ENCODE assay signal across 14 cellular contexts in the genomic region with DNA sequence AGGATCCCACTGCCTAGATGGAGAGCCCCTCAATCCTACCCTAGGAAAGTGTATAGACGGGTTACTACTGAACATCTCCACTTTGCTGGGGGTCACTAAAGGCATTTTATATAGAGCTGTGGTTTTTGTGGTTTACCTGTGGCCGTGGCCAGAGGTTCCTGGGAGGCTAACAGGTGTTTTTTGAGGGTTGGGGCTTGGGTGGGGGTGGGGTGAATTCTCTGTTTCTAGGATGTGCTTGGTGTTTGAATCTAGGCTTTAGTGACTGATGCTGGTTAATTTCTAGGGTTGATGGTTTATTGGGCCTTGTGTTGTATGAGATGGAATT. TPM values are rescaled to one million over a fixed set of nuclear protein-coding genes. Genes with fewer than 3 reads are reported as not detected.
DNase-seq lines count a peak whose midpoint lies in the region; ATAC-seq and TF ChIP-seq lines count a peak whose summit lies in the region.
"Had no signal": no experiment of that assay in that cellular context is flagged by ENCODE, and none has a peak within 500 bp of the region (broad histone marks: within the 10 kb centered on the region; RNA-seq: fewer than 3 reads in every experiment).

No MANE protein-coding gene starts in this region.

- no peaks in the 10 kb centered on the region for H3K79me2 ChIP-seq in trophoblast cell (ENCODE audit: control insufficient read depth, insufficient read depth, low read length, poor library complexity)

- POLR2A ChIA-PET in RWPE1 (lab: Yijun Ruan, JAX; ENCODE audit: low non-redundant PET), result no interaction called here

- DNase-seq in HAP-1 (ENCODE audit: low spot score in 2 of 2) (no peak), RWPE1 (ENCODE audit: low spot score) (no peak), spleen (no peak), trophoblast cell (no peak), 8988T (no peak)
- DNase-seq: activated CD4-positive, alpha-beta T cell treated with anti-CD3 and anti-CD28 coated beads for 48 hours; activated naive CD4-positive, alpha-beta T cell treated with anti-CD3 and anti-CD28 coated beads for 36 hours; IMR-90; NCI-H2171; stimulated activated CD4-positive, alpha-beta T cell treated with anti-CD3 and anti-CD28 coated beads, Interleukin-4, amount 100 ng/mL, for 24 hours; substantia nigra had no signal

- H2AFZ ChIP-seq in trophoblast cell (ENCODE audit: insufficient read depth, low read length, poor library complexity), result no peak overlapping the region

- no peak overlapping the region for H2BK12ac ChIP-seq in trophoblast cell (ENCODE audit: low read length)

- H3K4me2 ChIP-seq in trophoblast cell (ENCODE audit: low read length), result no peak overlapping the region

- no peak overlapping the region for H2AK5ac ChIP-seq in trophoblast cell (ENCODE audit: low read length)

- no peak overlapping the region for H3K4ac ChIP-seq in trophoblast cell (ENCODE audit: low read depth, low read length)

- H3K4me3 ChIP-seq in HAP-1 (peak overlapping the region; percentile 64), iPS-18a (ENCODE audit: low read length) (peak overlapping the region; percentile 47), spleen (peak overlapping the region; percentile 12 to 67 (median 36)), trophoblast cell (ENCODE audit: low read depth, low read length) (no peak overlapping the region)

- 8 to 19% (median 13%) methylated on average over 2 of the region's 2 CpGs for WGBS in spleen, 5 donors
- no CpG with 5 or more reads among the region's 2 CpGs for WGBS in trophoblast cell (ENCODE audit: extremely low coverage, insufficient coverage, insufficient read length)

- CTCF ChIA-PET in RWPE1 (lab: Yijun Ruan, JAX), result interaction anchor here (1.5 kb wide), 2 partner anchors 417 to 515 kb away, joined by 5 to 9 read pairs; no protein-coding TSS in a partner anchor

- H3K27me3 ChIP-seq in HAP-1 (ENCODE audit: low read depth), result no peaks in the 10 kb centered on the region
- H3K27me3 ChIP-seq in iPS-18a (ENCODE audit: control insufficient read depth, insufficient read depth, low read length), result peaks cover 100% of the 10 kb centered on the region
- peaks cover 0 to 100% (median 88%) of the 10 kb centered on the region in 7 donors for H3K27me3 ChIP-seq in spleen (replicated peaks in 1 of 7)
- peaks cover 69% of the 10 kb centered on the region for H3K27me3 ChIP-seq in trophoblast cell (ENCODE audit: insufficient read depth, low read length)

- in situ Hi-C loops in HAP-1 (cut with MboI; ENCODE audit: low sequenced_read_pairs), result loop anchor here (5.0 kb wide), 1 partner anchor 320 kb away; no protein-coding TSS in a partner anchor

- H3K79me1 ChIP-seq in trophoblast cell (ENCODE audit: low read length), result peaks cover 2% of the 10 kb centered on the region

- H3K27ac ChIP-seq in RWPE1 (peak overlapping the region; percentile 83), iPS-18a (ENCODE audit: low read length) (no peak overlapping the region), spleen (peak overlapping the region; percentile 69 to 93 (median 86)), trophoblast cell (ENCODE audit: low read depth, low read length) (no peak overlapping the region)

- H3K14ac ChIP-seq in trophoblast cell (ENCODE audit: low read length), result no peak overlapping the region

- intact Hi-C loops in spleen (cut with DNase I; ENCODE audit: low total_unique reads), result no loop called here

- no peak overlapping the region for H4K12ac ChIP-seq in trophoblast cell (ENCODE audit: low read depth, low read length)

- no peak overlapping the region for H3K9ac ChIP-seq in iPS-18a (ENCODE audit: low read length)
- no peak overlapping the region for H3K9ac ChIP-seq in trophoblast cell (ENCODE audit: low read length)

- no peak overlapping the region for H3K23ac ChIP-seq in trophoblast cell (ENCODE audit: low read length)

- H3K9me3 ChIP-seq in HAP-1 (no peaks in the 10 kb centered on the region), iPS-18a (ENCODE audit: control insufficient read depth, low read depth, low read length) (no peaks in the 10 kb centered on the region), spleen (no peaks in the 10 kb centered on the region), trophoblast cell (ENCODE audit: insufficient read depth, low read depth, low read length) (peaks cover 8% of the 10 kb centered on the region)

- no peak for TF ChIP-seq POLR2A in spleen (IDR thresholded peaks at IDR 0.05)

- no peak overlapping the region for H2BK120ac ChIP-seq in trophoblast cell (ENCODE audit: insufficient read depth, low read length, poor library complexity)

- H3K18ac ChIP-seq in trophoblast cell (ENCODE audit: low read length), result no peak overlapping the region

- ATAC-seq in HG02840 (IDR thresholded peaks at IDR 0.05; ENCODE audit: low FRiP score, unreplicated experiment), result no peak

- TF ChIP-seq CTCF in RWPE1 (conservative IDR thresholded peaks at IDR 0.05; ENCODE audit: low read depth) (no peak), spleen (IDR thresholded peaks at IDR 0.05 in 8 of 11, conservative IDR thresholded peaks at IDR 0.05 in 3 of 11) (no peak)

- H2BK5ac ChIP-seq in trophoblast cell (ENCODE audit: low read depth, low read length, poor library complexity), result no peak overlapping the region

- no peak overlapping the region for H4K91ac ChIP-seq in trophoblast cell (ENCODE audit: low read depth, low read length)

- peaks cover 24% of the 10 kb centered on the region for H3K4me1 ChIP-seq in HAP-1
- no peaks in the 10 kb centered on the region for H3K4me1 ChIP-seq in iPS-18a (ENCODE audit: control insufficient read depth, low read depth, low read length)
- H3K4me1 ChIP-seq in spleen, result peaks cover 7 to 75% (median 47%) of the 10 kb centered on the region in 6 donors
- peaks cover 5 to 6% of the 10 kb centered on the region in 2 experiments for H3K4me1 ChIP-seq in trophoblast cell (ENCODE audit: control insufficient read depth in 1 of 2, insufficient read depth in 2 of 2, low read length in 2 of 2)

- no peaks in the 10 kb centered on the region for H3K36me3 ChIP-seq in HAP-1 (replicated peaks)
- H3K36me3 ChIP-seq in iPS-18a (ENCODE audit: control insufficient read depth, low read depth, low read length), result no peaks in the 10 kb centered on the region
- no peaks in the 10 kb centered on the region for H3K36me3 ChIP-seq in spleen
- H3K36me3 ChIP-seq in trophoblast cell (ENCODE audit: control insufficient read depth in 1 of 2, insufficient read depth in 2 of 2, low read length in 2 of 2), result no peaks in the 10 kb centered on the region

- no peak overlapping the region for H4K8ac ChIP-seq in trophoblast cell (ENCODE audit: low read depth, low read length)

RNA-seq across cellular contexts. Expression of a gene that starts 7.7 kb away (rescaled TPM):
- total RNA-seq in spleen, result 10 to 100 TPM; 10.5 to 27.0 (median 16.8) TPM
- polyA plus RNA-seq in spleen, result 10 to 100 TPM in 1 of 3 donors, 1 to 10 TPM in 2; 4.7 to 15.7 (median 6.0) TPM
- polyA plus RNA-seq in trophoblast cell (2013), result 0.06 and 0.08 TPM in 2 replicates
- total RNA-seq: activated naive CD4-positive, alpha-beta T cell treated with anti-CD3 and anti-CD28 coated beads for 36 hours; IMR-90 had no signal
- polyA plus RNA-seq: IMR-90 had no signal

RNA-seq across cellular contexts. Expression of a gene that starts 14.1 kb away (rescaled TPM):
- 1 to 10 TPM; 3.9 to 9.8 (median 8.3) TPM for total RNA-seq in spleen
- 1 to 10 TPM in 2 of 3 donors, under 1 TPM in 1; 0.88 to 5.1 (median 2.1) TPM for polyA plus RNA-seq in spleen
- polyA plus RNA-seq in trophoblast cell (2013), result not detected in 2 replicates
- total RNA-seq: activated naive CD4-positive, alpha-beta T cell treated with anti-CD3 and anti-CD28 coated beads for 36 hours; IMR-90 had no signal
- polyA plus RNA-seq: IMR-90 had no signal

RNA-seq across cellular contexts. Expression of a gene that starts 14.7 kb away (rescaled TPM):
- 1 to 10 TPM; 1.1 to 4.0 (median 2.9) TPM for total RNA-seq in spleen
- polyA plus RNA-seq in spleen, result 1 to 10 TPM; 1.2 to 3.6 (median 1.5) TPM
- polyA plus RNA-seq in trophoblast cell (2013), result 0.23 and 0.49 TPM in 2 replicates
- total RNA-seq: activated naive CD4-positive, alpha-beta T cell treated with anti-CD3 and anti-CD28 coated beads for 36 hours; IMR-90 had no signal
- polyA plus RNA-seq: IMR-90 had no signal

RNA-seq across cellular contexts. Expression of a gene that starts 19.9 kb away (rescaled TPM):
- total RNA-seq in spleen, result 10 to 100 TPM in 2 of 7 donors, 1 to 10 TPM in 5; 4.5 to 15.3 (median 9.8) TPM
- polyA plus RNA-seq in spleen, result 1 to 10 TPM; 1.2 to 4.4 (median 1.7) TPM
- polyA plus RNA-seq in trophoblast cell (2013), result not detected in 2 replicates
- total RNA-seq: activated naive CD4-positive, alpha-beta T cell treated with anti-CD3 and anti-CD28 coated beads for 36 hours; IMR-90 had no signal
- polyA plus RNA-seq: IMR-90 had no signal

RNA-seq across cellular contexts. Expression of a gene that starts 20.6 kb away (rescaled TPM):
- not detected for total RNA-seq in spleen
- polyA plus RNA-seq in spleen, result under 1 TPM in 1 of 3 donors, not detected in 2; 0.06 TPM
- 1.4 and 1.6 TPM in 2 replicates for polyA plus RNA-seq in trophoblast cell (2013)
- total RNA-seq: activated naive CD4-positive, alpha-beta T cell treated with anti-CD3 and anti-CD28 coated beads for 36 hours; IMR-90; SK-MEL-5 had no signal
- polyA plus RNA-seq: IMR-90 had no signal

Comparison
In these comparisons a context has a peak if more than half of its experiments do, and no peak if none do; other contexts are left out.
1. H3K27ac ChIP-seq: peak in RWPE1 (single experiment) and spleen (8 of 8); none in iPS-18a (single experiment) and trophoblast cell (single experiment).